In genomic region chr7:29132980-29133379, GRCh38 we compare ENCODE assay signal across 25 cellular contexts. TPM values are rescaled to one million over a fixed set of nuclear protein-coding genes. Genes with fewer than 3 reads are reported as not detected.
DNase-seq lines count a peak whose midpoint lies in the region; ATAC-seq, FAIRE-seq and TF ChIP-seq lines count a peak whose summit lies in the region.
"Had no signal": no experiment of that assay in that cellular context is flagged by ENCODE, and none has a peak within 500 bp of the region (broad histone marks: within the 10 kb centered on the region; RNA-seq: fewer than 3 reads in every experiment).

No MANE protein-coding gene starts in this region.

- no peak overlapping the region for H3K4ac ChIP-seq in IMR-90 (ENCODE audit: low read depth, low read length)
- H3K4ac ChIP-seq in H1 (replicated peaks; ENCODE audit: insufficient read length, low read depth, low read length), result no peak overlapping the region

- H3K4me1 ChIP-seq in A549 (no peaks in the 10 kb centered on the region), IMR-90 (ENCODE audit: control insufficient read depth, insufficient read depth, low read length) (no peaks in the 10 kb centered on the region), K562 (replicated peaks in 1 of 2; ENCODE audit: control insufficient read depth in 2 of 2, insufficient read depth in 2 of 2, low read length in 2 of 2) (no peaks in the 10 kb centered on the region), H1 (replicated peaks in 1 of 4; ENCODE audit: control insufficient read depth in 3 of 4, insufficient read depth in 4 of 4, low read length in 3 of 4) (no peaks in the 10 kb centered on the region)

- H4K20me1 ChIP-seq in IMR-90 (ENCODE audit: insufficient read depth, low read length), result no peaks in the 10 kb centered on the region
- H4K20me1 ChIP-seq in K562 (replicated peaks; ENCODE audit: control insufficient read depth, insufficient read depth, low read length), result no peaks in the 10 kb centered on the region
- peaks cover 0 to 2% of the 10 kb centered on the region in 2 experiments for H4K20me1 ChIP-seq in H1 (replicated peaks in 1 of 2; ENCODE audit: control insufficient read depth in 1 of 2, insufficient read depth in 2 of 2, low read length in 2 of 2)
- H4K20me1 ChIP-seq: BLaER1 treated with 17β-estradiol and CSF1 and Interleukin-3, amounts not matched to agents 10 nM and 100 nM had no signal

- no peak overlapping the region for H3K4me3 Mint-ChIP-seq in activated CD4-positive, alpha-beta T cell treated with anti-CD3 and anti-CD28 coated beads, Interleukin-2, amount 10 ng/mL, durations not matched to agents 7 days and 5 days
- H3K4me3 Mint-ChIP-seq: B cell; CD4-positive, alpha-beta T cell; CD8-positive, alpha-beta T cell had no signal

- H2BK20ac ChIP-seq in IMR-90 (ENCODE audit: low read depth, low read length), result no peak overlapping the region
- H2BK20ac ChIP-seq in H1 (ENCODE audit: low read length), result no peak overlapping the region

- ATAC-seq in A549 (no peak), IMR-90 (ENCODE audit: low read depth) (no peak), K562 (no peak), HG03025 (IDR thresholded peaks at IDR 0.05; ENCODE audit: low FRiP score, unreplicated experiment) (no peak)
- ATAC-seq: CD8-positive, alpha-beta T cell had no signal

- TF ChIP-seq POLR2A in A549 (IDR thresholded peaks at IDR 0.05; ENCODE audit: low read length) (no peak), IMR-90 (IDR thresholded peaks at IDR 0.05; ENCODE audit: low read depth, low read length) (no peak), K562 (conservative IDR thresholded peaks at IDR 0.05) (no peak), H1 (IDR thresholded peaks at IDR 0.05; ENCODE audit: control extremely low read depth in 1 of 2, low read depth in 2 of 2, low read length in 2 of 2) (no peak)

- H2BK120ac ChIP-seq in IMR-90 (ENCODE audit: low read depth, low read length), result no peak overlapping the region
- no peak overlapping the region for H2BK120ac ChIP-seq in H1 (replicated peaks; ENCODE audit: low read depth, low read length)

- no peak for FAIRE-seq in A549 (lab: Jason Lieb, UNC)
- no peak for FAIRE-seq in K562 (lab: Jason Lieb, UNC)
- FAIRE-seq in H1 (lab: Jason Lieb, UNC), result no peak
- FAIRE-seq: A204.1, D721Med, G401.6, GM12891, GM19239 had no signal

- dilution Hi-C loops in IMR-90 (cut with HindIII; ENCODE audit: low sequenced_read_pairs, unreplicated experiment), result no loop called here

- CTCF ChIA-PET in A549 (lab: Yijun Ruan, JAX) (interaction anchor here (0.8 to 1.4 kb wide), 2 partner anchors 57 to 211 kb away, joined by 3 read pairs; no protein-coding TSS in a partner anchor), IMR-90 (lab: Yijun Ruan, JAX) (no interaction called here), K562 (lab: Yijun Ruan, JAX; ENCODE audit: low intra/inter-chr PET ratio) (no interaction called here), H1 (lab: Charles Lee; ENCODE audit: partially characterized antibody) (interaction anchor here (0.8 to 1.8 kb wide), 4 partner anchors 13 to 275 kb away, joined by 4 to 6 read pairs (median 5); no protein-coding TSS in a partner anchor)
- CTCF ChIA-PET in activated CD4-positive, alpha-beta T cell treated with anti-CD3 and anti-CD28 coated beads, Interleukin-2, amount 10 ng/mL, durations not matched to agents 7 days and 5 days (lab: Charles Lee), result no interaction called here

- no peak overlapping the region for H3K14ac ChIP-seq in IMR-90 (replicated peaks; ENCODE audit: low read depth, low read length)
- no peak overlapping the region for H3K14ac ChIP-seq in H1 (ENCODE audit: insufficient read length)

- H4K5ac ChIP-seq in IMR-90 (ENCODE audit: low read depth, low read length) (no peak overlapping the region), H1 (ENCODE audit: insufficient read length, low read depth, low read length) (no peak overlapping the region)

- TF ChIP-seq RAD21 in A549 (conservative IDR thresholded peaks at IDR 0.05 in 1 of 2, IDR thresholded peaks at IDR 0.05 in 1 of 2) (no peak), IMR-90 (IDR thresholded peaks at IDR 0.05; ENCODE audit: low read length) (no peak), K562 (CRISPR knock-in tag; conservative IDR thresholded peaks at IDR 0.05 in 1 of 2, IDR thresholded peaks at IDR 0.05 in 1 of 2) (no peak), H1 (IDR thresholded peaks at IDR 0.05 in 1 of 2, conservative IDR thresholded peaks at IDR 0.05 in 1 of 2; ENCODE audit: low read depth in 2 of 2, low read length in 2 of 2) (no peak)

- H3K9ac ChIP-seq in IMR-90 (ENCODE audit: low read depth, low read length) (no peak overlapping the region), K562 (ENCODE audit: insufficient read depth in 1 of 2, low read depth in 2 of 2, low read length in 2 of 2) (no peak overlapping the region), H1 (replicated peaks in 1 of 4; ENCODE audit: extremely low read depth in 1 of 4, low read depth in 3 of 4, low read length in 3 of 4) (no peak overlapping the region)
- H3K9ac ChIP-seq: BLaER1 treated with 17β-estradiol and CSF1 and Interleukin-3, amounts not matched to agents 10 nM and 100 nM had no signal

- H3K9me1 ChIP-seq in IMR-90 (ENCODE audit: insufficient read depth, low read length), result no peaks in the 10 kb centered on the region
- no peaks in the 10 kb centered on the region for H3K9me1 ChIP-seq in K562 (ENCODE audit: control insufficient read depth, insufficient read depth, low read length)

- no peak overlapping the region for H2BK5ac ChIP-seq in IMR-90 (ENCODE audit: low read depth, low read length, poor library complexity, severe bottlenecking)
- H2BK5ac ChIP-seq in H1 (ENCODE audit: low read depth, low read length), result no peak overlapping the region

- H3K27me3 ChIP-seq in IMR-90 (ENCODE audit: control insufficient read depth, insufficient read depth, low read length) (no peaks in the 10 kb centered on the region), K562 (ENCODE audit: control insufficient read depth in 2 of 2, insufficient read depth in 2 of 2, low read length in 2 of 2) (no peaks in the 10 kb centered on the region), H1 (replicated peaks in 1 of 4; ENCODE audit: control insufficient read depth in 3 of 4, extremely low read depth in 1 of 4, insufficient read depth in 3 of 4, low read length in 3 of 4) (no peaks in the 10 kb centered on the region)

- no peaks in the 10 kb centered on the region for H3K79me1 ChIP-seq in IMR-90 (ENCODE audit: low read depth in 1 of 2, low read length in 2 of 2)
- H3K79me1 ChIP-seq in H1 (ENCODE audit: low read depth, low read length), result no peaks in the 10 kb centered on the region; the same call in none of the 2 replicates

- no peak for TF ChIP-seq EP300 in A549 (IDR thresholded peaks at IDR 0.05)
- TF ChIP-seq EP300 in K562 (IDR thresholded peaks at IDR 0.05; ENCODE audit: low read length), result no peak
- no peak for TF ChIP-seq EP300 in H1 (IDR thresholded peaks at IDR 0.05; ENCODE audit: borderline replicate concordance in 1 of 2, low read depth in 2 of 2, low read length in 2 of 2)

- no peak overlapping the region for H3K56ac ChIP-seq in IMR-90 (ENCODE audit: extremely low read depth, insufficient read depth, low read length)
- H3K56ac ChIP-seq in H1 (replicated peaks; ENCODE audit: insufficient read length, low read depth, low read length), result no peak overlapping the region

- H3K23ac ChIP-seq in IMR-90 (ENCODE audit: low read depth, low read length), result no peak overlapping the region
- no peak overlapping the region for H3K23ac ChIP-seq in H1 (ENCODE audit: insufficient read length)

- no peak overlapping the region for H2AK9ac ChIP-seq in IMR-90 (replicated peaks; ENCODE audit: low read depth, low read length, poor library complexity)

- in situ Hi-C loops in IMR-90 (cut with MboI; ENCODE audit: low sequenced_read_pairs), result no loop called here
- in situ Hi-C loops in K562 (cut with MboI), result no loop called here

- POLR2A ChIA-PET in A549 (lab: Yijun Ruan, JAX) (interaction anchor here (0.7 kb wide), 1 partner anchor 287 kb away, joined by 4 read pairs; no protein-coding TSS in a partner anchor), IMR-90 (lab: Charles Lee; ENCODE audit: unreplicated experiment) (no interaction called here), K562 (lab: Yijun Ruan, JAX) (no interaction called here), H1 (lab: Charles Lee; ENCODE audit: partially characterized antibody) (interaction anchor here (0.9 to 1.3 kb wide), 2 partner anchors 10 to 11 kb away, joined by 3 read pairs; no protein-coding TSS in a partner anchor)
- POLR2A ChIA-PET in activated CD4-positive, alpha-beta T cell treated with anti-CD3 and anti-CD28 coated beads, Interleukin-2, amount 10 ng/mL, durations not matched to agents 7 days and 5 days (lab: Charles Lee), result interaction anchor here (0.6 kb wide), 1 partner anchor 1447 kb away, joined by 4 read pairs; no protein-coding TSS in a partner anchor

- no peak for DNase-seq in A549 (ENCODE audit: low read depth in 1 of 2, low spot score in 1 of 2)
- no peak for DNase-seq in IMR-90
- no peak for DNase-seq in K562 (ENCODE audit: extremely low read depth in 1 of 4, low spot score in 3 of 4)
- DNase-seq in H1 (ENCODE audit: low read depth in 1 of 2, low spot score in 2 of 2), result no peak
- DNase-seq in activated T-cell treated with anti-CD3 and anti-CD28 coated beads, Interleukin-2, amount 50 U/mL, for 1 hour, result no peak
- DNase-seq in SK-N-DZ (ENCODE audit: low spot score), result no peak
- DNase-seq in activated CD4-positive, alpha-beta T cell treated with anti-CD3 and anti-CD28 coated beads, Interleukin-2, amount 10 ng/mL, durations not matched to agents 7 days and 5 days, result no peak
- DNase-seq: 8988T; AML-193; Caco-2; Calu3; CD4-positive, alpha-beta T cell; CD8-positive, alpha-beta T cell; DMS79 treated with DMSO at 0.1 percent for 48 hours; GF-D8 had no signal

- no peak overlapping the region for H2BK12ac ChIP-seq in H1 (ENCODE audit: low read depth, low read length)

- H2BK15ac ChIP-seq in IMR-90 (ENCODE audit: low read depth, low read length) (no peak overlapping the region), H1 (ENCODE audit: low read length) (no peak overlapping the region)

- H4K8ac ChIP-seq in IMR-90 (ENCODE audit: low read depth in 2 of 2, low read length in 2 of 2), result no peak overlapping the region
- H4K8ac ChIP-seq in H1 (ENCODE audit: extremely low read depth, insufficient read depth, low read length), result no peak overlapping the region

- no peak overlapping the region for H2AK5ac ChIP-seq in IMR-90 (ENCODE audit: low read depth, low read length)
- no peak overlapping the region for H2AK5ac ChIP-seq in H1 (ENCODE audit: low read depth, low read length)

- no peak overlapping the region for H3K4me3 ChIP-seq in A549
- H3K4me3 ChIP-seq in IMR-90 (ENCODE audit: insufficient read depth, low read depth, low read length), result no peak overlapping the region
- H3K4me3 ChIP-seq in K562, result no peak overlapping the region
- no peak overlapping the region for H3K4me3 ChIP-seq in H1 (ENCODE audit: extremely low read depth in 1 of 4, insufficient read depth in 2 of 4, low read depth in 3 of 4, low read length in 4 of 4)
- H3K4me3 ChIP-seq: BLaER1 treated with 17β-estradiol and CSF1 and Interleukin-3, amounts not matched to agents 10 nM and 100 nM had no signal

- H3K9me3 ChIP-seq in A549 (no peaks in the 10 kb centered on the region), IMR-90 (ENCODE audit: control insufficient read depth, insufficient read depth, low read length) (no peaks in the 10 kb centered on the region), K562 (replicated peaks; ENCODE audit: control insufficient read depth, insufficient read depth, low read depth, low read length) (no peaks in the 10 kb centered on the region), H1 (ENCODE audit: insufficient read depth in 2 of 2, low read depth in 1 of 2, low read length in 1 of 2) (no peaks in the 10 kb centered on the region)
- H3K9me3 ChIP-seq: Caco-2 had no signal

- H3K27me3 Mint-ChIP-seq in activated CD4-positive, alpha-beta T cell treated with anti-CD3 and anti-CD28 coated beads, Interleukin-2, amount 10 ng/mL, durations not matched to agents 7 days and 5 days, result peaks cover 16% of the 10 kb centered on the region

- WGBS in A549 (ENCODE audit: missing lambda C conversion rate), result 18% methylated on average over 3 of the region's 3 CpGs
- WGBS in IMR-90 (ENCODE audit: extremely low coverage in 2 of 2, insufficient read length in 1 of 2), 2 experiments, result 40% methylated on average over 1 of the region's 3 CpGs; no CpG with 5 or more reads in 1 of the 2 experiments
- WGBS in K562 (ENCODE audit: insufficient coverage, low coverage, missing lambda C conversion rate), result 0% methylated on average over 3 of the region's 3 CpGs
- WGBS in H1 (ENCODE audit: extremely low coverage in 1 of 2, insufficient coverage in 1 of 2, insufficient read length in 1 of 2, insufficient replicate concordance in 2 of 2, low coverage in 1 of 2, low lambda C conversion rate in 2 of 2, missing lambda C conversion rate in 1 of 2), 2 experiments, result 84% methylated on average over 3 of the region's 3 CpGs; no CpG with 5 or more reads in 1 of the 2 experiments

- no peaks in the 10 kb centered on the region for H3K4me1 Mint-ChIP-seq in activated CD4-positive, alpha-beta T cell treated with anti-CD3 and anti-CD28 coated beads, Interleukin-2, amount 10 ng/mL, durations not matched to agents 7 days and 5 days
- H3K4me1 Mint-ChIP-seq: B cell had no signal

- no peaks in the 10 kb centered on the region for H3K23me2 ChIP-seq in H1 (ENCODE audit: low read depth, low read length)

- BruUV-seq in IMR-90 (replicated peaks; lab: Mats Ljungman, UMichigan), result no TSS peak
- BruUV-seq in K562 (replicated peaks; lab: Mats Ljungman, UMichigan), result no TSS peak

- no peak overlapping the region for H4K91ac ChIP-seq in IMR-90 (ENCODE audit: insufficient read depth, low read depth, low read length)
- H4K91ac ChIP-seq in H1 (replicated peaks; ENCODE audit: insufficient read length, low read length), result no peak overlapping the region

- no peak overlapping the region for H2AFZ ChIP-seq in IMR-90 (replicated peaks; ENCODE audit: low read length, poor library complexity)
- H2AFZ ChIP-seq in K562 (ENCODE audit: low read depth, low read length), result no peak overlapping the region
- no peak overlapping the region for H2AFZ ChIP-seq in H1 (ENCODE audit: low read length)

- intact Hi-C loops in IMR-90 (cut with micrococcal nuclease) (no loop called here), K562 (cut with micrococcal nuclease) (no loop called here)

- H3K4me2 ChIP-seq in A549, result no peak overlapping the region
- H3K4me2 ChIP-seq in IMR-90 (ENCODE audit: low read depth, low read length), result no peak overlapping the region
- no peak overlapping the region for H3K4me2 ChIP-seq in K562 (ENCODE audit: insufficient read depth, low read length)
- H3K4me2 ChIP-seq in H1 (ENCODE audit: insufficient read depth in 1 of 2, low read depth in 2 of 2, low read length in 2 of 2), result no peak overlapping the region
- H3K4me2 ChIP-seq: BLaER1 treated with 17β-estradiol and CSF1 and Interleukin-3, amounts not matched to agents 10 nM and 100 nM had no signal

- H3K27ac ChIP-seq in A549, result no peak overlapping the region
- no peak overlapping the region for H3K27ac ChIP-seq in IMR-90 (ENCODE audit: insufficient read depth, low read length)
- H3K27ac ChIP-seq in K562 (ENCODE audit: extremely low read depth, low read depth, low read length), result no peak overlapping the region
- no peak overlapping the region for H3K27ac ChIP-seq in H1 (ENCODE audit: low read depth, low read length)
- H3K27ac ChIP-seq: BLaER1 treated with 17β-estradiol and CSF1 and Interleukin-3, amounts not matched to agents 10 nM and 100 nM; C4-2B had no signal

- no peak overlapping the region for H3K18ac ChIP-seq in IMR-90 (ENCODE audit: low read depth, low read length)
- H3K18ac ChIP-seq in H1 (ENCODE audit: extremely low read depth, low read length), result no peak overlapping the region

- no peaks in the 10 kb centered on the region for H3K9me3 Mint-ChIP-seq in activated CD4-positive, alpha-beta T cell treated with anti-CD3 and anti-CD28 coated beads, Interleukin-2, amount 10 ng/mL, durations not matched to agents 7 days and 5 days

- no peak for TF ChIP-seq CTCF in A549 (IDR thresholded peaks at IDR 0.05)
- TF ChIP-seq CTCF in IMR-90 (conservative IDR thresholded peaks at IDR 0.05; ENCODE audit: low read depth, low read length), result no peak
- no peak for TF ChIP-seq CTCF in K562 (IDR thresholded peaks at IDR 0.05 in 2 of 3, conservative IDR thresholded peaks at IDR 0.05 in 1 of 3; ENCODE audit: insufficient read depth in 2 of 3, low read depth in 1 of 3, low read length in 3 of 3)
- TF ChIP-seq CTCF in H1 (IDR thresholded peaks at IDR 0.05; ENCODE audit: control extremely low read depth in 1 of 3, insufficient read depth in 1 of 3, low read depth in 1 of 3, low read length in 3 of 3), result no peak

- H3K36me3 Mint-ChIP-seq in activated CD4-positive, alpha-beta T cell treated with anti-CD3 and anti-CD28 coated beads, Interleukin-2, amount 10 ng/mL, durations not matched to agents 7 days and 5 days (ENCODE audit: low read depth), result no peaks in the 10 kb centered on the region
- H3K36me3 Mint-ChIP-seq: CD8-positive, alpha-beta T cell had no signal

- H3K79me2 ChIP-seq in K562 (ENCODE audit: control insufficient read depth, insufficient read depth, low read length) (no peaks in the 10 kb centered on the region), H1 (ENCODE audit: control insufficient read depth in 1 of 2, insufficient read depth in 2 of 2, low read length in 2 of 2) (no peaks in the 10 kb centered on the region)

- H3K27ac Mint-ChIP-seq in activated CD4-positive, alpha-beta T cell treated with anti-CD3 and anti-CD28 coated beads, Interleukin-2, amount 10 ng/mL, durations not matched to agents 7 days and 5 days, result no peak overlapping the region
- H3K27ac Mint-ChIP-seq: B cell; CD4-positive, alpha-beta T cell; CD8-positive, alpha-beta T cell had no signal

- H3K36me3 ChIP-seq in IMR-90 (ENCODE audit: control insufficient read depth, insufficient read depth, low read length) (no peaks in the 10 kb centered on the region), K562 (ENCODE audit: control insufficient read depth, insufficient read depth, low read length) (no peaks in the 10 kb centered on the region), H1 (ENCODE audit: control insufficient read depth in 2 of 4, insufficient read depth in 4 of 4, low read length in 3 of 4) (no peaks in the 10 kb centered on the region)
- H3K36me3 ChIP-seq: BLaER1 treated with 17β-estradiol and CSF1 and Interleukin-3, amounts not matched to agents 10 nM and 100 nM had no signal

RNA-seq across cellular contexts. Expression of gene CPVL, which starts 13.4 kb away (rescaled TPM):
- polyA plus RNA-seq in A549 (2011; rRNA removed) (not detected in 2 replicates), A549 (2017; fragmentation: RNase III; extraction: RNeasy Plus Mini Kit Qiagen cat#74134 plus additional on column Dnase treatment) (0.05 to 0.17 TPM (median 0.15 TPM) in 3 replicates), IMR-90 (2012; rRNA removed) (not detected in 2 replicates), K562 (2011; rRNA removed) (0.89 and 68.1 TPM in 2 replicates), K562 (2014; fragmentation: Illumina TruSeq; extraction: Trizol) (0.75 and 1.1 TPM in 2 replicates), K562 (2014; fragmentation: Nextera tagmentation; extraction: Ambion mirVana) (1 to 10 TPM; 2.1 to 2.4 TPM), K562 (2014; rRNA removed) (1.0 and 1.5 TPM in 2 replicates), H1 (2011; rRNA removed) (28.6 and 55.0 TPM in 2 replicates)
- polyA plus RNA-seq in A549 (2012; cell fraction: cytosol; rRNA removed), result 0.01 TPM in 1 of 2 replicates, not detected in the other
- not detected in 2 replicates for polyA plus RNA-seq in A549 (2012; cell fraction: nucleus; rRNA removed)
- polyA minus RNA-seq in A549 (2011; rRNA and poly(A)+ RNA removed), result not detected in 2 replicates
- total RNA-seq in IMR-90 (2012; rRNA removed) (not detected in 2 replicates), K562 (2014; rRNA removed) (1.0 and 1.5 TPM in 2 replicates), K562 (2014; rRNA removed; fragmentation: Illumina TruSeq; extraction: Trizol) (1.6 and 1.7 TPM in 2 replicates), K562 (2015; rRNA removed; fragmentation: Illumina TruSeq; extraction: Trizol) (1.2 and 1.5 TPM in 2 replicates), K562 (2021) (1.1 and 2.0 TPM in 2 replicates)
- not detected in 2 replicates for polyA plus RNA-seq in IMR-90 (2012; cell fraction: cytosol; rRNA removed)
- polyA plus RNA-seq in IMR-90 (2012; cell fraction: nucleus; rRNA removed; ENCODE audit: low replicate concordance), result not detected in 2 replicates
- total RNA-seq in K562 (2011; cell fraction: chromatin; rRNA removed; ENCODE audit: low replicate concordance), result 0.60 and 0.93 TPM in 2 replicates
- 1.0 and 1.7 TPM in 2 replicates for total RNA-seq in K562 (2011; cell fraction: nucleolus; rRNA removed)
- total RNA-seq in K562 (2011; cell fraction: nucleoplasm; rRNA removed), result 0.61 and 1.0 TPM in 2 replicates
- polyA plus RNA-seq in K562 (2011; cell fraction: cytosol; rRNA removed), result 0.83 and 63.6 TPM in 2 replicates
- polyA plus RNA-seq in K562 (2011; cell fraction: nucleus; rRNA removed), result 0.55 and 23.6 TPM in 2 replicates
- 0.91 and 0.97 TPM in 2 replicates for polyA plus RNA-seq in K562 (2012)
- polyA minus RNA-seq in K562 (2011; rRNA and poly(A)+ RNA removed), result 0.95 and 53.7 TPM in 2 replicates
- polyA minus RNA-seq in K562 (2011; cell fraction: cytosol; rRNA and poly(A)+ RNA removed), result 22.5 TPM in 1 of 2 replicates, not detected in the other
- 18.5 TPM in 1 of 2 replicates, not detected in the other for polyA minus RNA-seq in K562 (2011; cell fraction: nucleus; rRNA and poly(A)+ RNA removed)
- total RNA-seq in H1 (2021; fragmentation: NEBNext Ultra II Directional; extraction: Animal tissue kit (Norgen Biotek cat#: 25700)), result 39.5 and 40.0 TPM in 2 replicates
- polyA plus RNA-seq in H1 (2011; cell fraction: cytosol; rRNA removed), result 29.5 TPM
- 39.6 TPM for polyA plus RNA-seq in H1 (2011; cell fraction: nucleus; rRNA removed)
- 32.9 to 40.1 TPM (median 35.3 TPM) in 4 replicates for polyA plus RNA-seq in H1 (2012, experiment 1 of 2)
- 15.6 TPM for polyA plus RNA-seq in H1 (2012, experiment 2 of 2)
- 134 TPM for polyA plus RNA-seq in H1 (2013, experiment 1 of 2)
- 133 TPM for polyA plus RNA-seq in H1 (2013, experiment 2 of 2)
- 93.8 and 111 TPM in 2 replicates for polyA minus RNA-seq in H1 (2011; rRNA and poly(A)+ RNA removed)
- 17.8 TPM for polyA minus RNA-seq in H1 (2011; cell fraction: cytosol; rRNA and poly(A)+ RNA removed)
- polyA minus RNA-seq in H1 (2011; cell fraction: nucleus; rRNA and poly(A)+ RNA removed), result 23.9 TPM
- polyA plus RNA-seq in SK-N-DZ (2014; cell fraction: cytosol; rRNA removed), result 29.0 and 32.4 TPM in 2 replicates
- polyA plus RNA-seq in SK-N-DZ (2014; cell fraction: nucleus; rRNA removed), result 13.0 and 20.8 TPM in 2 replicates
- not detected for total RNA-seq in activated CD4-positive, alpha-beta T cell treated with anti-CD3 and anti-CD28 coated beads, Interleukin-2, amount 10 ng/mL, durations not matched to agents 7 days and 5 days
- total RNA-seq: B cell had no signal
- polyA plus RNA-seq: BJ had no signal

Comparison
In these comparisons a context has a peak if more than half of its experiments do, and no peak if none do; other contexts are left out.
1. RNA of gene CPVL, which starts 13.4 kb away (total RNA-seq): 39.5 to 40.0 TPM in H1; 0.60 to 2.0 TPM in K562, not detected in activated CD4-positive, alpha-beta T cell treated with anti-CD3 and anti-CD28 coated beads, Interleukin-2, amount 10 ng/mL, durations not matched to agents 7 days and 5 days and not detected in IMR-90; every median in the first group is over 10 times any median in the second.
2. CTCF ChIA-PET loops: an anchor here in A549 (0.8 to 1.4 kb wide) and H1 (0.8 to 1.8 kb wide); none called in IMR-90, K562 and activated CD4-positive, alpha-beta T cell treated with anti-CD3 and anti-CD28 coated beads, Interleukin-2, amount 10 ng/mL, durations not matched to agents 7 days and 5 days.
3. POLR2A ChIA-PET loops: an anchor here in A549 (0.7 kb wide), H1 (0.9 to 1.3 kb wide) and activated CD4-positive, alpha-beta T cell treated with anti-CD3 and anti-CD28 coated beads, Interleukin-2, amount 10 ng/mL, durations not matched to agents 7 days and 5 days (0.6 kb wide); none called in IMR-90 and K562.